Comparison of ENCODE assay signal across 27 cellular contexts in genomic region chr7:14579971-14580370, GRCh38.
"Had no signal": no experiment of that assay in that cellular context is flagged by ENCODE, and none has a peak within 500 bp of the region (broad histone marks: within the 10 kb centered on the region; RNA-seq: fewer than 3 reads in every experiment).

No MANE protein-coding gene starts in this region.

- H3K9me3 ChIP-seq: adrenal gland had no signal

- ATAC-seq: activated CD4-positive, alpha-beta T cell treated with anti-CD3 and anti-CD28 coated beads for 36 hours; activated CD8-positive, alpha-beta T cell treated with anti-CD3 and anti-CD28 coated beads for 36 hours; PC-3; T-cell had no signal

- DNase-seq: activated CD4-positive, alpha-beta T cell treated with anti-CD3 and anti-CD28 coated beads for 36 hours; activated CD8-positive, alpha-beta memory T cell treated with anti-CD3 and anti-CD28 coated beads, Interleukin-2, amount 50 U/mL, for 4 hours; activated CD8-positive, alpha-beta T cell treated with anti-CD3 and anti-CD28 coated beads for 36 hours; activated naive CD4-positive, alpha-beta T cell treated with anti-CD3 and anti-CD28 coated beads, Interleukin-2, amount 50 U/mL, for 16 hours; activated naive CD8-positive, alpha-beta T cell treated with anti-CD3 and anti-CD28 coated beads, Interleukin-2, amount 10 ng/mL, durations not matched to agents 7 days and 5 days; adrenal gland; anterior cingulate cortex; cerebellar nuclear complex; KG1; MV-4-11; NCI-H1092 treated with DMSO at 0.1 percent for 48 hours; NCI-H1417 treated with DMSO at 0.1 percent for 48 hours; NCI-H1694; NCI-H2029; NCI-H345; NCI-H510A; NCI-H526 treated with DMSO at 0.1 percent for 48 hours; NCI-H82; NK-92 treated with Interleukin-12 subunit alpha and Interleukin-12 subunit beta, amount 100 ng/mL, for 24 hours; PC-3; SHP77 treated with DMSO at 0.1 percent for 48 hours; T-cell; T-helper 2 cell; T1000 had no signal

- H3K27me3 Mint-ChIP-seq: activated CD4-positive, alpha-beta T cell treated with anti-CD3 and anti-CD28 coated beads for 36 hours; activated CD8-positive, alpha-beta T cell treated with anti-CD3 and anti-CD28 coated beads for 36 hours; activated naive CD8-positive, alpha-beta T cell treated with anti-CD3 and anti-CD28 coated beads, Interleukin-2, amount 10 ng/mL, durations not matched to agents 7 days and 5 days; T-cell had no signal

- H3K36me3 Mint-ChIP-seq: activated naive CD8-positive, alpha-beta T cell treated with anti-CD3 and anti-CD28 coated beads, Interleukin-2, amount 10 ng/mL, durations not matched to agents 7 days and 5 days; T-cell had no signal

- H3K36me3 ChIP-seq: adrenal gland had no signal

- H3K4me1 Mint-ChIP-seq: activated CD4-positive, alpha-beta T cell treated with anti-CD3 and anti-CD28 coated beads for 36 hours; activated naive CD8-positive, alpha-beta T cell treated with anti-CD3 and anti-CD28 coated beads, Interleukin-2, amount 10 ng/mL, durations not matched to agents 7 days and 5 days; T-cell had no signal

- H3K4me1 ChIP-seq: adrenal gland had no signal

- FAIRE-seq: RCC 7860 had no signal

- H3K4me3 ChIP-seq: adrenal gland, SK-N-MC had no signal

- H3K4me3 Mint-ChIP-seq: activated CD4-positive, alpha-beta T cell treated with anti-CD3 and anti-CD28 coated beads for 36 hours; activated CD8-positive, alpha-beta T cell treated with anti-CD3 and anti-CD28 coated beads for 36 hours; activated naive CD8-positive, alpha-beta T cell treated with anti-CD3 and anti-CD28 coated beads, Interleukin-2, amount 10 ng/mL, durations not matched to agents 7 days and 5 days; T-cell had no signal

- H3K27ac ChIP-seq: adrenal gland, SK-N-MC, VCaP had no signal

- H3K27me3 ChIP-seq: adrenal gland had no signal

- H3K27ac Mint-ChIP-seq: activated CD4-positive, alpha-beta T cell treated with anti-CD3 and anti-CD28 coated beads for 36 hours; activated CD8-positive, alpha-beta T cell treated with anti-CD3 and anti-CD28 coated beads for 36 hours; activated naive CD8-positive, alpha-beta T cell treated with anti-CD3 and anti-CD28 coated beads, Interleukin-2, amount 10 ng/mL, durations not matched to agents 7 days and 5 days; T-cell had no signal
